9 cellular contexts compared by ENCODE assay signal in genomic region chr2:32278476-32278853, GRCh38. TPM values are rescaled to one million over a fixed set of nuclear protein-coding genes. Genes with fewer than 3 reads are reported as not detected.
DNase-seq lines count a peak whose midpoint lies in the region; ATAC-seq and TF ChIP-seq lines count a peak whose summit lies in the region.
"Had no signal": no experiment of that assay in that cellular context is flagged by ENCODE, and none has a peak within 500 bp of the region (broad histone marks: within the 10 kb centered on the region; RNA-seq: fewer than 3 reads in every experiment).

No MANE protein-coding gene starts in this region.

- H3K36me3 ChIP-seq in left ventricle myocardium inferior = peaks cover 28% of the 10 kb centered on the region
- peaks cover 4% of the 10 kb centered on the region for H3K36me3 ChIP-seq in brain microvascular endothelial cell (replicated peaks)
- peaks cover 21% of the 10 kb centered on the region for H3K36me3 ChIP-seq in mesodermal cell (ENCODE audit: control insufficient read depth, insufficient read depth, low read length)
- no peaks in the 10 kb centered on the region for H3K36me3 ChIP-seq in aorta (ENCODE audit: control insufficient read depth in 1 of 2, insufficient read depth in 2 of 2, low read length in 1 of 2)

- peak overlapping the region; percentile 97 for H3K4me3 ChIP-seq in left ventricle myocardium inferior
- H3K4me3 ChIP-seq in brain microvascular endothelial cell (ENCODE audit: low read depth, low read length) = peak overlapping the region; percentile 99
- H3K4me3 ChIP-seq in mesodermal cell (ENCODE audit: extremely low read depth, insufficient read depth, low read length, poor library complexity, severe bottlenecking) = peak overlapping the region; percentile 84
- H3K4me3 ChIP-seq in aorta (ENCODE audit: low read length in 2 of 2) = peak overlapping the region; percentile 65 to 100

- H3K27me3 ChIP-seq in left ventricle myocardium inferior (ENCODE audit: low read depth) = no peaks in the 10 kb centered on the region
- no peaks in the 10 kb centered on the region for H3K27me3 ChIP-seq in brain microvascular endothelial cell (replicated peaks)
- H3K27me3 ChIP-seq in aorta (ENCODE audit: control insufficient read depth in 1 of 2, insufficient read depth in 2 of 2, low read length in 1 of 2) = no peaks in the 10 kb centered on the region

- in situ Hi-C loops in brain microvascular endothelial cell (cut with HindIII; ENCODE audit: low pct_ligation_motif_present, low sequenced_read_pairs) = no loop called here

- intact Hi-C loops in left ventricle myocardium inferior (cut with micrococcal nuclease) (no loop called here), left cardiac atrium (cut with DNase I) (no loop called here), aorta (cut with DNase I) (loop anchor here in 1 of 2 donors (2.0 kb wide), 1 partner anchor 78 kb away; the partner anchor contains the start of gene BIRC6)

- ATAC-seq in left cardiac atrium (no peak), aorta (ENCODE audit: low FRiP score) (no peak)

- H3K9me3 ChIP-seq in left ventricle myocardium inferior (replicated peaks) (no peaks in the 10 kb centered on the region), mesodermal cell (ENCODE audit: control insufficient read depth, low read length) (no peaks in the 10 kb centered on the region), aorta (ENCODE audit: control insufficient read depth, low read length) (no peaks in the 10 kb centered on the region)

- DNase-seq in left ventricle myocardium inferior = no peak
- no peak for DNase-seq in left cardiac atrium
- no peak for DNase-seq in brain microvascular endothelial cell
- DNase-seq in aorta = no peak
- DNase-seq in COLO829 (ENCODE audit: low spot score) = no peak
- no peak for DNase-seq in cerebellar cortex (ENCODE audit: low spot score)
- no peak for DNase-seq in NCI-H446 treated with DMSO at 0.1 percent for 48 hours (lab: John Stamatoyannopoulos, UW)
- DNase-seq: midbrain had no signal

- H3K27ac ChIP-seq in left ventricle myocardium inferior (replicated peaks) (peak overlapping the region; percentile 90), brain microvascular endothelial cell (peak overlapping the region; percentile 74), mesodermal cell (ENCODE audit: low read depth, low read length, severe bottlenecking) (peak overlapping the region; percentile 85), aorta (ENCODE audit: low read depth in 1 of 2, low read length in 2 of 2) (no peak overlapping the region)

- TF ChIP-seq CTCF in left ventricle myocardium inferior (IDR thresholded peaks at IDR 0.05; ENCODE audit: borderline replicate concordance) = no peak
- TF ChIP-seq CTCF in brain microvascular endothelial cell (IDR thresholded peaks at IDR 0.05; ENCODE audit: low read depth, low read length, missing control alignments) = no peak

- WGBS in mesodermal cell (ENCODE audit: insufficient coverage in 2 of 2), 2 experiments = 79% methylated on average over 4 of the region's 6 CpGs; no CpG with 5 or more reads in 1 of the 2 experiments
- WGBS in aorta, 2 donors = 15% methylated on average over 6 of the region's 6 CpGs

- H3K4me1 ChIP-seq in left ventricle myocardium inferior (peaks cover 66% of the 10 kb centered on the region), mesodermal cell (ENCODE audit: control insufficient read depth, insufficient read depth, low read length, poor library complexity, severe bottlenecking) (no peaks in the 10 kb centered on the region), aorta (ENCODE audit: control insufficient read depth in 1 of 2, insufficient read depth in 2 of 2, low read length in 2 of 2) (peaks cover 0 to 1% of the 10 kb centered on the region in 2 donors)

RNA-seq across cellular contexts. Expression of gene YIPF4, which starts 0.8 kb away (rescaled TPM):
- total RNA-seq in left ventricle myocardium inferior (70.1 TPM), left cardiac atrium (10 to 100 TPM; 48.5 to 51.4 TPM), aorta (10 to 100 TPM; 35.4 to 57.9 TPM)
- polyA plus RNA-seq in mesodermal cell (2013, experiment 1 of 2) = 20.6 TPM
- polyA plus RNA-seq in mesodermal cell (2013, experiment 2 of 2) = 30.5 TPM
- 10 to 100 TPM; 14.9 to 23.1 TPM for polyA plus RNA-seq in aorta

RNA-seq across cellular contexts. Expression of gene NLRC4, which starts 13.8 kb away (rescaled TPM):
- total RNA-seq in left ventricle myocardium inferior = 0.96 TPM
- 1 to 10 TPM; 1.7 to 2.3 TPM for total RNA-seq in left cardiac atrium
- polyA plus RNA-seq in mesodermal cell (2013, experiment 1 of 2) = not detected
- polyA plus RNA-seq in mesodermal cell (2013, experiment 2 of 2) = not detected
- 1 to 10 TPM; 3.7 to 4.2 TPM for total RNA-seq in aorta
- 1 to 10 TPM in 1 of 2 donors, under 1 TPM in 1; 0.26 to 2.3 TPM for polyA plus RNA-seq in aorta

Comparison
In these comparisons a context has a peak if more than half of its experiments do, and no peak if none do; other contexts are left out.
1. H3K27ac ChIP-seq: peak in left ventricle myocardium inferior (single experiment), brain microvascular endothelial cell (single experiment) and mesodermal cell (single experiment); none in aorta (0 of 2).
2. Peak in every context shown above with its lines, with median percentiles within 50 percentile points of each other: H3K4me3 ChIP-seq.